Comparison of ENCODE assay signal across 24 cellular contexts in genomic region chr15:51096976-51097375, GRCh38. TPM values are rescaled to one million over a fixed set of nuclear protein-coding genes. Genes with fewer than 3 reads are reported as not detected.
DNase-seq lines count a peak whose midpoint lies in the region; TF ChIP-seq lines count a peak whose summit lies in the region.
"Had no signal": no experiment of that assay in that cellular context is flagged by ENCODE, and none has a peak within 500 bp of the region (broad histone marks: within the 10 kb centered on the region; RNA-seq: fewer than 3 reads in every experiment).

No MANE protein-coding gene starts in this region.

- TF ChIP-seq CTCF in endothelial cell (IDR thresholded peaks at IDR 0.05; ENCODE audit: unreplicated experiment) (no peak), smooth muscle cell (IDR thresholded peaks at IDR 0.05; ENCODE audit: borderline replicate concordance, insufficient read depth, poor library complexity, severe bottlenecking) (no peak), hepatocyte (IDR thresholded peaks at IDR 0.05; ENCODE audit: poor library complexity) (no peak), GM20000 (IDR thresholded peaks at IDR 0.05; ENCODE audit: extremely low read depth, missing control alignments) (no peak)

- no peaks in the 10 kb centered on the region for H3K9me3 Mint-ChIP-seq in endothelial cell (ENCODE audit: unreplicated experiment)
- H3K9me3 Mint-ChIP-seq: CD8-positive, alpha-beta T cell; GM23338 had no signal

- no peaks in the 10 kb centered on the region for H3K9me2 ChIP-seq in hepatocyte (replicated peaks; ENCODE audit: insufficient read depth)

- H3K9me3 ChIP-seq in smooth muscle cell (replicated peaks; ENCODE audit: low read depth) = no peaks in the 10 kb centered on the region
- no peaks in the 10 kb centered on the region for H3K9me3 ChIP-seq in hepatocyte (ENCODE audit: low read depth)
- H3K9me3 ChIP-seq: Caco-2 had no signal

- no peaks in the 10 kb centered on the region for H3K36me3 ChIP-seq in ACC112 (ENCODE audit: insufficient read depth, low read length)
- H3K36me3 ChIP-seq in smooth muscle cell (ENCODE audit: low read depth) = no peaks in the 10 kb centered on the region
- no peaks in the 10 kb centered on the region for H3K36me3 ChIP-seq in hepatocyte (replicated peaks; ENCODE audit: insufficient read depth, low read depth)

- H3K4me3 ChIP-seq in ACC112 (ENCODE audit: low read depth, low read length) = peak overlapping the region; percentile 53
- H3K4me3 ChIP-seq in smooth muscle cell = no peak overlapping the region
- H3K4me3 ChIP-seq in hepatocyte = no peak overlapping the region
- H3K4me3 ChIP-seq: GM23338, SK-N-MC had no signal

- H3K27me3 ChIP-seq in ACC112 (ENCODE audit: insufficient read depth, low read length) (no peaks in the 10 kb centered on the region), smooth muscle cell (ENCODE audit: low read depth) (peaks cover 35% of the 10 kb centered on the region), hepatocyte (peaks cover 61% of the 10 kb centered on the region)

- no peaks in the 10 kb centered on the region for H4K20me1 ChIP-seq in smooth muscle cell (ENCODE audit: low read depth)
- H4K20me1 ChIP-seq in hepatocyte (ENCODE audit: insufficient read depth, poor library complexity, severe bottlenecking) = no peaks in the 10 kb centered on the region

- peak overlapping the region; percentile 87 for H3K27ac ChIP-seq in ACC112 (ENCODE audit: low read depth, low read length)
- H3K27ac ChIP-seq in smooth muscle cell (ENCODE audit: low read depth) = peak overlapping the region; percentile 73
- H3K27ac ChIP-seq in hepatocyte = no peak overlapping the region
- H3K27ac ChIP-seq: SK-N-MC had no signal

- H3K79me2 ChIP-seq in ACC112 (ENCODE audit: control insufficient read depth, insufficient read depth, low read length, unreplicated experiment) (peaks cover 30% of the 10 kb centered on the region), smooth muscle cell (ENCODE audit: low read depth) (no peaks in the 10 kb centered on the region), hepatocyte (no peaks in the 10 kb centered on the region)

- H3K36me3 Mint-ChIP-seq in endothelial cell (ENCODE audit: low read depth, unreplicated experiment) = no peaks in the 10 kb centered on the region
- H3K36me3 Mint-ChIP-seq: CD8-positive, alpha-beta T cell had no signal

- peaks cover 24% of the 10 kb centered on the region for H3K4me1 Mint-ChIP-seq in endothelial cell (ENCODE audit: unreplicated experiment)

- H2AFZ ChIP-seq in ACC112 (ENCODE audit: low read length, unreplicated experiment) (peak overlapping the region; percentile 52), smooth muscle cell (ENCODE audit: low read depth) (no peak overlapping the region), hepatocyte (no peak overlapping the region)
- H2AFZ ChIP-seq: GM23338 had no signal

- 59% methylated on average over 1 of the region's 1 CpG for WGBS in smooth muscle cell (ENCODE audit: low lambda C conversion rate)
- 69% methylated on average over 1 of the region's 1 CpG for WGBS in hepatocyte (ENCODE audit: low lambda C conversion rate, missing lambda C conversion rate)

- H3K9ac ChIP-seq in smooth muscle cell (ENCODE audit: low read depth) = peak overlapping the region; percentile 26

- H3K4me1 ChIP-seq in ACC112 (ENCODE audit: control insufficient read depth, insufficient read depth, low read length, unreplicated experiment) = peaks cover 39% of the 10 kb centered on the region
- peaks cover 9% of the 10 kb centered on the region for H3K4me1 ChIP-seq in smooth muscle cell (ENCODE audit: low read depth)
- H3K4me1 ChIP-seq in hepatocyte (ENCODE audit: insufficient read depth) = peaks cover 3% of the 10 kb centered on the region
- H3K4me1 ChIP-seq: Caco-2 had no signal

- peaks cover 7% of the 10 kb centered on the region for H3K27me3 Mint-ChIP-seq in endothelial cell (ENCODE audit: unreplicated experiment)

- H3K4me2 ChIP-seq in smooth muscle cell (peak overlapping the region; percentile 37), hepatocyte (no peak overlapping the region)
- H3K4me2 ChIP-seq: GM23338 had no signal

- DNase-seq in OCI-M1 (lab: John Stamatoyannopoulos, UW) = peak; percentile 39
- no peak for DNase-seq in endothelial cell (ENCODE audit: low spot score)
- DNase-seq in smooth muscle cell (lab: John Stamatoyannopoulos, UW; ENCODE audit: unreplicated experiment) = no peak
- DNase-seq in hepatocyte (ENCODE audit: low spot score) = no peak
- no peak for DNase-seq in GM20000 (ENCODE audit: low spot score)
- no peak for DNase-seq in SKM-1 (lab: John Stamatoyannopoulos, UW; ENCODE audit: unreplicated experiment)
- DNase-seq in LoVo (ENCODE audit: low spot score) = no peak
- DNase-seq: 8988T; AML-193; C1 segment of cervical spinal cord; Caco-2; CD8-positive, alpha-beta T cell; HCEC 1CT; IMR-90; NCI-H1092; NCI-H1417 treated with DMSO at 0.1 percent for 48 hours; NCI-H1694 treated with DMSO at 0.1 percent for 48 hours; NCI-H2081; NCI-H2227 treated with DMSO at 0.1 percent for 48 hours; NCI-H526 treated with DMSO at 0.1 percent for 48 hours; SIG-M5 had no signal

- H3K4me3 Mint-ChIP-seq in endothelial cell (ENCODE audit: unreplicated experiment) = no peak overlapping the region
- H3K4me3 Mint-ChIP-seq: CD8-positive, alpha-beta T cell; GM23338 had no signal

- peaks cover 5% of the 10 kb centered on the region for H3F3A ChIP-seq in smooth muscle cell (ENCODE audit: low read depth)

- H3K27ac Mint-ChIP-seq in endothelial cell (ENCODE audit: unreplicated experiment) = peak overlapping the region; percentile 91
- H3K27ac Mint-ChIP-seq: CD8-positive, alpha-beta T cell; GM23338 had no signal

RNA-seq across cellular contexts. Expression of gene TNFAIP8L3, which starts 2.3 kb away (rescaled TPM):
- total RNA-seq in endothelial cell (ENCODE audit: unreplicated experiment) = 0.77 TPM
- total RNA-seq in smooth muscle cell = not detected in 2 replicates
- 0.40 TPM in 1 of 2 replicates, not detected in the other for polyA plus RNA-seq in smooth muscle cell
- 1.7 and 2.4 TPM in 2 replicates for total RNA-seq in hepatocyte
- 0.91 and 3.4 TPM in 2 replicates for polyA plus RNA-seq in hepatocyte
- total RNA-seq: Caco-2; CD8-positive, alpha-beta T cell had no signal
